ENCODE assay signal across 8 cellular contexts in genomic region chrX:71285929-71286328, GRCh38. TPM values are rescaled to one million over a fixed set of nuclear protein-coding genes. Genes with fewer than 3 reads are reported as not detected.
DNase-seq lines count a peak whose midpoint lies in the region; ATAC-seq, FAIRE-seq and TF ChIP-seq lines count a peak whose summit lies in the region.

No MANE protein-coding gene starts in this region.

- H3K9ac ChIP-seq in endothelial cell of umbilical vein (replicated peaks; ENCODE audit: extremely low read depth, insufficient read depth, low read length), result peak overlapping the region; percentile 99

- no TSS peak for BruUV-seq in endothelial cell of umbilical vein (replicated peaks; lab: Mats Ljungman, UMichigan)

- H3K4me2 ChIP-seq in endothelial cell of umbilical vein (ENCODE audit: insufficient read depth, low read length), result peak overlapping the region; percentile 97

- H3K9me3 ChIP-seq in endothelial cell of umbilical vein (replicated peaks; ENCODE audit: control insufficient read depth, insufficient read depth, low read length) (no peaks in the 10 kb centered on the region), sigmoid colon (no peaks in the 10 kb centered on the region)

- ATAC-seq in HG03108 (IDR thresholded peaks at IDR 0.05; ENCODE audit: unreplicated experiment) (no peak), HG03095 (IDR thresholded peaks at IDR 0.05; ENCODE audit: unreplicated experiment) (no peak)

- H3K4me3 ChIP-seq in endothelial cell of umbilical vein (replicated peaks in 1 of 3; ENCODE audit: insufficient read depth in 1 of 3, low read depth in 1 of 3, low read length in 3 of 3) (peak overlapping the region; percentile 62 to 96 (median 92)), retinal pigment epithelial cell (ENCODE audit: low read length) (peak overlapping the region; percentile 69), sigmoid colon (no peak overlapping the region)

- no peak overlapping the region for H2AFZ ChIP-seq in endothelial cell of umbilical vein (ENCODE audit: low read depth, low read length)

- no peak for TF ChIP-seq POLR2A in endothelial cell of umbilical vein (IDR thresholded peaks at IDR 0.05; ENCODE audit: low read depth, low read length)
- no peak for TF ChIP-seq POLR2A in sigmoid colon (IDR thresholded peaks at IDR 0.05)

- H3K36me3 ChIP-seq in endothelial cell of umbilical vein (ENCODE audit: control insufficient read depth in 2 of 2, extremely low read depth in 1 of 2, insufficient read depth in 2 of 2, low read length in 2 of 2) (peaks cover 0 to 3% of the 10 kb centered on the region in 2 experiments), sigmoid colon (peaks cover 0 to 6% (median 0%) of the 10 kb centered on the region in 4 donors)

- peaks cover 3% of the 10 kb centered on the region for H4K20me1 ChIP-seq in endothelial cell of umbilical vein (replicated peaks; ENCODE audit: control insufficient read depth, extremely low read depth, insufficient read depth, low read length)

- H3K79me2 ChIP-seq in endothelial cell of umbilical vein (ENCODE audit: control insufficient read depth, insufficient read depth, low read length), result peaks cover 69% of the 10 kb centered on the region

- H3K4me3 Mint-ChIP-seq in T-helper 2 cell treated with Interferon-gamma antibody and Interleukin-4, amounts not matched to agents 5 μg/mL and 100 μg/mL, for 36 hours, result peak overlapping the region; percentile 99

- no peaks in the 10 kb centered on the region for H3K27me3 Mint-ChIP-seq in T-helper 2 cell treated with Interferon-gamma antibody and Interleukin-4, amounts not matched to agents 5 μg/mL and 100 μg/mL, for 36 hours (ENCODE audit: low read depth)

- FAIRE-seq in RCC 7860 (lab: Jason Lieb, UNC) (peak; percentile 60), endothelial cell of umbilical vein (lab: Jason Lieb, UNC) (no peak)

- intact Hi-C loops in endothelial cell of umbilical vein (cut with micrococcal nuclease) (no loop called here), sigmoid colon (cut with DNase I) (loop anchor here (2.0 kb wide), 2 partner anchors 31 to 79 kb away; partner anchors contain the start of gene ZMYM3)

- dilution Hi-C loops in endothelial cell of umbilical vein (cut with MboI; ENCODE audit: extremely low pct_ligation_motif_present, low sequenced_read_pairs), result no loop called here

- H3K36me3 Mint-ChIP-seq in T-helper 2 cell treated with Interferon-gamma antibody and Interleukin-4, amounts not matched to agents 5 μg/mL and 100 μg/mL, for 36 hours (ENCODE audit: low read depth), result peaks cover 34% of the 10 kb centered on the region

- no peak for TF ChIP-seq CTCF in endothelial cell of umbilical vein (IDR thresholded peaks at IDR 0.05; ENCODE audit: extremely low read depth in 1 of 2, insufficient read depth in 1 of 2, low read depth in 1 of 2, low read length in 2 of 2)
- TF ChIP-seq CTCF in retinal pigment epithelial cell (conservative IDR thresholded peaks at IDR 0.05; ENCODE audit: low read depth, low read length), result no peak
- TF ChIP-seq CTCF in sigmoid colon (IDR thresholded peaks at IDR 0.05), result no peak

- H3K27ac ChIP-seq in endothelial cell of umbilical vein (ENCODE audit: insufficient read depth, low read depth, low read length), result no peak overlapping the region
- H3K27ac ChIP-seq in sigmoid colon, result peak overlapping the region in 1 of 4 donors; percentile 23

- POLR2A ChIA-PET in endothelial cell of umbilical vein (lab: Charles Lee), result no interaction called here

- H3K4me1 Mint-ChIP-seq in T-helper 2 cell treated with Interferon-gamma antibody and Interleukin-4, amounts not matched to agents 5 μg/mL and 100 μg/mL, for 36 hours (ENCODE audit: low read depth), result peaks cover 12% of the 10 kb centered on the region

- H3K4me1 ChIP-seq in endothelial cell of umbilical vein (ENCODE audit: control insufficient read depth, extremely low read depth, insufficient read depth, low read length) (peaks cover 13% of the 10 kb centered on the region), sigmoid colon (peaks cover 0 to 29% (median 11%) of the 10 kb centered on the region in 4 donors)

- CTCF ChIA-PET in endothelial cell of umbilical vein (lab: Charles Lee), result no interaction called here

- no peak for TF ChIP-seq EP300 in sigmoid colon (IDR thresholded peaks at IDR 0.05)

- H3K27me3 ChIP-seq in endothelial cell of umbilical vein (ENCODE audit: control insufficient read depth in 2 of 2, insufficient read depth in 2 of 2, low read length in 2 of 2) (no peaks in the 10 kb centered on the region), sigmoid colon (no peaks in the 10 kb centered on the region)

- H3K27ac Mint-ChIP-seq in T-helper 2 cell treated with Interferon-gamma antibody and Interleukin-4, amounts not matched to agents 5 μg/mL and 100 μg/mL, for 36 hours, result peak overlapping the region; percentile 63

- DNase-seq in T-helper 2 cell treated with Interferon-gamma antibody and Interleukin-4, amounts not matched to agents 5 μg/mL and 100 μg/mL, for 36 hours (ENCODE audit: low spot score), result no peak
- DNase-seq in T-helper 2 cell, result no peak
- no peak for DNase-seq in RCC 7860 (ENCODE audit: low spot score)
- DNase-seq in endothelial cell of umbilical vein (ENCODE audit: low read depth, low spot score), result no peak
- no peak for DNase-seq in retinal pigment epithelial cell (ENCODE audit: low read depth)
- no peak for DNase-seq in sigmoid colon

- no peaks in the 10 kb centered on the region for H3K9me3 Mint-ChIP-seq in T-helper 2 cell treated with Interferon-gamma antibody and Interleukin-4, amounts not matched to agents 5 μg/mL and 100 μg/mL, for 36 hours

- H3K9me1 ChIP-seq in endothelial cell of umbilical vein (replicated peaks; ENCODE audit: control insufficient read depth, extremely low read depth, insufficient read depth, low read length), result no peaks in the 10 kb centered on the region

TF ChIP-seq in endothelial cell of umbilical vein, 7 proteins besides CTCF, POLR2A, EP300 and RAD21:
- no peak for TF ChIP-seq GATA2 (IDR thresholded peaks at IDR 0.05; ENCODE audit: insufficient read depth, insufficient read length, low read depth, low read length)
- no peak for TF ChIP-seq POLR2AphosphoS5 (IDR thresholded peaks at IDR 0.05; ENCODE audit: insufficient read depth, low read depth, low read length)
- no peak for TF ChIP-seq EZH2 (IDR thresholded peaks at IDR 0.05; ENCODE audit: borderline replicate concordance, low read depth, low read length, severe bottlenecking)
- TF ChIP-seq MAX (IDR thresholded peaks at IDR 0.05; ENCODE audit: insufficient read depth, insufficient read length), result no peak
- no peak for TF ChIP-seq FOS (IDR thresholded peaks at IDR 0.05; ENCODE audit: borderline replicate concordance, insufficient read depth, low read length)
- no peak for TF ChIP-seq MYC (IDR thresholded peaks at IDR 0.05; ENCODE audit: low read depth, low read length)
- TF ChIP-seq JUN (IDR thresholded peaks at IDR 0.05; ENCODE audit: borderline replicate concordance, insufficient read depth, insufficient read length, low read depth), result no peak

RNA-seq across cellular contexts. Expression of gene NONO, which starts 2.5 kb away (rescaled TPM):
- total RNA-seq in endothelial cell of umbilical vein (465 and 466 TPM in 2 replicates), sigmoid colon (100 to 1,000 TPM; 170 to 214 (median 194) TPM)
- polyA plus RNA-seq in endothelial cell of umbilical vein (249 and 471 TPM in 2 replicates), sigmoid colon (100 to 1,000 TPM in 1 of 3 donors, 10 to 100 TPM in 2; 79.8 to 169 (median 87.1) TPM)
- polyA plus RNA-seq in endothelial cell of umbilical vein (2011; cell fraction: cytosol; rRNA removed), result 291 and 329 TPM in 2 replicates
- 500 and 770 TPM in 2 replicates for polyA plus RNA-seq in endothelial cell of umbilical vein (2011; cell fraction: nucleus; rRNA removed)
- polyA plus RNA-seq in endothelial cell of umbilical vein (2012), result 328 and 381 TPM in 2 replicates
- 495 and 551 TPM in 2 replicates for polyA minus RNA-seq in endothelial cell of umbilical vein
- 379 TPM for polyA minus RNA-seq in endothelial cell of umbilical vein (2011; cell fraction: cytosol; rRNA and poly(A)+ RNA removed)
- polyA minus RNA-seq in endothelial cell of umbilical vein (2011; cell fraction: nucleus; rRNA and poly(A)+ RNA removed), result 143 and 210 TPM in 2 replicates

RNA-seq across cellular contexts. Expression of gene ITGB1BP2, which starts 15.6 kb away (rescaled TPM):
- total RNA-seq in endothelial cell of umbilical vein, result 4.6 and 5.9 TPM in 2 replicates
- 1.2 and 1.8 TPM in 2 replicates for polyA plus RNA-seq in endothelial cell of umbilical vein
- 0.30 and 0.41 TPM in 2 replicates for polyA plus RNA-seq in endothelial cell of umbilical vein (2011; cell fraction: cytosol; rRNA removed)
- polyA plus RNA-seq in endothelial cell of umbilical vein (2011; cell fraction: nucleus; rRNA removed), result 14.2 and 19.7 TPM in 2 replicates
- polyA plus RNA-seq in endothelial cell of umbilical vein (2012), result 1.0 and 1.3 TPM in 2 replicates
- 7.3 and 9.9 TPM in 2 replicates for polyA minus RNA-seq in endothelial cell of umbilical vein
- polyA minus RNA-seq in endothelial cell of umbilical vein (2011; cell fraction: cytosol; rRNA and poly(A)+ RNA removed), result not detected
- 8.3 and 10.3 TPM in 2 replicates for polyA minus RNA-seq in endothelial cell of umbilical vein (2011; cell fraction: nucleus; rRNA and poly(A)+ RNA removed)
- 10 to 100 TPM in 2 of 4 donors, 1 to 10 TPM in 2; 6.3 to 14.1 (median 10.3) TPM for total RNA-seq in sigmoid colon
- 1 to 10 TPM in 2 of 3 donors, not detected in 1; 1.2 to 3.6 TPM for polyA plus RNA-seq in sigmoid colon

RNA-seq across cellular contexts. Expression of gene ZMYM3, which starts 32.0 kb away (rescaled TPM):
- total RNA-seq in endothelial cell of umbilical vein (32.9 and 33.1 TPM in 2 replicates), sigmoid colon (10 to 100 TPM; 12.4 to 23.5 (median 14.6) TPM)
- polyA plus RNA-seq in endothelial cell of umbilical vein (24.7 and 26.5 TPM in 2 replicates), sigmoid colon (1 to 10 TPM; 2.4 to 9.6 (median 2.8) TPM)
- polyA plus RNA-seq in endothelial cell of umbilical vein (2011; cell fraction: cytosol; rRNA removed), result 21.1 and 21.8 TPM in 2 replicates
- polyA plus RNA-seq in endothelial cell of umbilical vein (2011; cell fraction: nucleus; rRNA removed), result 58.9 and 62.9 TPM in 2 replicates
- polyA plus RNA-seq in endothelial cell of umbilical vein (2012), result 19.0 and 22.9 TPM in 2 replicates
- polyA minus RNA-seq in endothelial cell of umbilical vein, result 39.9 and 46.3 TPM in 2 replicates
- 16.8 TPM for polyA minus RNA-seq in endothelial cell of umbilical vein (2011; cell fraction: cytosol; rRNA and poly(A)+ RNA removed)
- polyA minus RNA-seq in endothelial cell of umbilical vein (2011; cell fraction: nucleus; rRNA and poly(A)+ RNA removed), result 18.8 and 21.3 TPM in 2 replicates

Comparison
In these comparisons a context has a peak if more than half of its experiments do, and no peak if none do; other contexts are left out.
1. H3K4me3 ChIP-seq: peak in endothelial cell of umbilical vein (3 of 3) and retinal pigment epithelial cell (single experiment); none in sigmoid colon (0 of 4).